9 cellular contexts compared by ENCODE assay signal in the genomic region with DNA sequence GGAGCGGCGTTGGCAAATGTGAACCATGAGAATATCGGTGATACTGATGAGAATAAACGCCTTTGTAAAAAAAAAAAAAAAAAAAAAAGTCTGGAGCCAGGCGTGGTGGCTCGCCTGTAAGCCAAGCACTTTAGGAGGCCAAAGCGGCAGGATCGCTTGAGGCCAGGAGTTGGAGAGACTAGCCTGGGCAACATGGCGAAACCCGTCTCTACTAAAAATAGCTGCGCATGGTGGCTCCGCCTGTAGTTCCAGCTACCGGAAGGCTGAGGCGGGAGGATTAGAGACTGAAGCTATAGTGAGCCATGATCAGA. TPM values are rescaled to one million over a fixed set of nuclear protein-coding genes. Genes with fewer than 3 reads are reported as not detected.
A peak's percentile ranks its signal among the peaks of the same experiment; 100 is the strongest.
DNase-seq lines count a peak whose midpoint lies in the region; ATAC-seq, FAIRE-seq and TF ChIP-seq lines count a peak whose summit lies in the region.
"Had no signal": no experiment of that assay in that cellular context is flagged by ENCODE, and none has a peak within 500 bp of the region (broad histone marks: within the 10 kb centered on the region; RNA-seq: fewer than 3 reads in every experiment).

No MANE protein-coding gene starts in this region.

- ATAC-seq in HG02571 (IDR thresholded peaks at IDR 0.05; ENCODE audit: unreplicated experiment) (peak; percentile 23), GM12878 (peak; percentile 55)

- intact Hi-C loops in GM12878 (cut with micrococcal nuclease; ENCODE audit: unreplicated experiment) (loop anchor here (1.0 to 10.0 kb wide), 3 partner anchors 26 to 165 kb away; partner anchors contain the start of genes B4GALT1 and BAG1), lower leg skin (cut with DNase I; ENCODE audit: low total_unique reads) (loop anchor here (10.0 kb wide), 1 partner anchor 175 kb away; no protein-coding TSS in a partner anchor), uterus (cut with DNase I; ENCODE audit: low total_unique reads) (no loop called here)

- peak overlapping the region; percentile 60; the same call in 1 of the 2 replicates for H3K4me2 ChIP-seq in GM12878 (ENCODE audit: control insufficient read depth, insufficient read depth)

- DNase-seq in AG10803 (ENCODE audit: low read depth) (no peak), GM12878 (ENCODE audit: low read depth, low spot score) (no peak), lower leg skin (ENCODE audit: low spot score in 2 of 2) (no peak), uterus (no peak), NCI-H2171 treated with DMSO at 0.1 percent for 48 hours (lab: John Stamatoyannopoulos, UW) (no peak), middle frontal gyrus (ENCODE audit: extremely low spot score, low spot score) (no peak)
- no peak for DNase-seq in activated CD4-positive, alpha-beta T cell treated with anti-CD3 and anti-CD28 coated beads for 4 hours

- CTCF ChIA-PET in GM12878 (lab: Yijun Ruan, JAX): interaction anchor here (0.8 to 1.7 kb wide), 6 partner anchors 11 to 163 kb away, joined by 3 to 7 read pairs (median 4); no protein-coding TSS in a partner anchor

- H2AFZ ChIP-seq in GM12878 (ENCODE audit: control insufficient read depth, low read depth, low read length): peak overlapping the region; percentile 91

- H3K9ac ChIP-seq in GM12878 (ENCODE audit: control insufficient read depth, insufficient read depth, low read length): peak overlapping the region; percentile 99

- H3K4me1 ChIP-seq in GM12878 (ENCODE audit: control insufficient read depth, insufficient read depth, low read length) (peaks cover 12% of the 10 kb centered on the region), uterus (peaks cover 0 to 9% of the 10 kb centered on the region in 2 donors)

- in situ Hi-C loops in GM12878 (cut with MboI): no loop called here

- no peak for FAIRE-seq in GM12878 (lab: Jason Lieb, UNC)
- FAIRE-seq: islet of Langerhans had no signal

- peak overlapping the region; percentile 80 for H3K4me3 ChIP-seq in AG10803 (ENCODE audit: low read length)
- peak overlapping the region; percentile 77 for H3K4me3 ChIP-seq in GM12878
- H3K4me3 ChIP-seq in lower leg skin (ENCODE audit: low read depth, poor library complexity, severe bottlenecking): peak overlapping the region; percentile 41
- H3K4me3 ChIP-seq in uterus: peak overlapping the region; percentile 94 to 96

- 0% methylated on average over 10 of the region's 14 CpGs for WGBS in GM12878 (ENCODE audit: insufficient coverage, insufficient replicate concordance, low lambda C conversion rate, missing lambda C conversion rate)
- WGBS in lower leg skin, 2 donors: 0% methylated on average over 14 of the region's 14 CpGs

- H3K9me3 ChIP-seq in GM12878 (replicated peaks; ENCODE audit: control insufficient read depth, insufficient read depth, low read length): no peaks in the 10 kb centered on the region
- no peaks in the 10 kb centered on the region for H3K9me3 ChIP-seq in uterus

- peak overlapping the region; percentile 100 for H3K27ac ChIP-seq in GM12878 (ENCODE audit: control insufficient read depth, insufficient read depth)
- peak overlapping the region; percentile 92 to 95 for H3K27ac ChIP-seq in uterus

- no peaks in the 10 kb centered on the region for H4K20me1 ChIP-seq in GM12878 (ENCODE audit: control insufficient read depth, insufficient read depth)

- no peak for TF ChIP-seq RAD21 in GM12878 (IDR thresholded peaks at IDR 0.05; ENCODE audit: insufficient read depth, low read depth, low read length)

- peaks cover 0 to 9% of the 10 kb centered on the region in 2 experiments; a peak in 1 of 4 replicates for H3K36me3 ChIP-seq in GM12878 (ENCODE audit: control insufficient read depth in 2 of 2, insufficient read depth in 2 of 2, low read length in 1 of 2)
- no peaks in the 10 kb centered on the region for H3K36me3 ChIP-seq in uterus

- H3K27me3 ChIP-seq in GM12878 (replicated peaks in 1 of 2; ENCODE audit: control insufficient read depth in 2 of 2, insufficient read depth in 2 of 2, low read length in 1 of 2): no peaks in the 10 kb centered on the region
- no peaks in the 10 kb centered on the region for H3K27me3 ChIP-seq in uterus

- no peak for TF ChIP-seq EP300 in GM12878 (IDR thresholded peaks at IDR 0.05; ENCODE audit: borderline replicate concordance in 1 of 2, control insufficient read depth in 1 of 2, low read depth in 2 of 2, low read length in 2 of 2)

- POLR2A ChIA-PET in GM12878 (lab: Charles Lee): interaction anchor here (0.7 to 1.5 kb wide), 9 partner anchors 9 to 264 kb away, joined by 3 to 10 read pairs (median 4); partner anchors contain the start of genes BAG1 and NOL6

- SMC1A ChIA-PET in GM12878 (lab: Charles Lee; ENCODE audit: uncharacterized antibody, unreplicated experiment): interaction anchor here (1.0 kb wide), 3 partner anchors 12 to 184 kb away, joined by 3 to 5 read pairs (median 3); partner anchors contain the start of gene NOL6

- TSS peak; percentile 99 for BruUV-seq in GM12878 (replicated peaks; lab: Mats Ljungman, UMichigan)

- TF ChIP-seq CTCF in AG10803 (conservative IDR thresholded peaks at IDR 0.05; ENCODE audit: low read length): no peak
- no peak for TF ChIP-seq CTCF in GM12878 (IDR thresholded peaks at IDR 0.05 in 2 of 3, conservative IDR thresholded peaks at IDR 0.05 in 1 of 3; ENCODE audit: control insufficient read depth in 2 of 3, extremely low read depth in 1 of 3, insufficient read depth in 1 of 3, low read depth in 3 of 3, low read length in 3 of 3)
- no peak for TF ChIP-seq CTCF in lower leg skin (IDR thresholded peaks at IDR 0.05)
- TF ChIP-seq CTCF in uterus (IDR thresholded peaks at IDR 0.05): no peak

- RAD21 ChIA-PET in GM12878 (lab: Charles Lee; ENCODE audit: unreplicated experiment): interaction anchor here (0.6 to 1.7 kb wide), 9 partner anchors 13 to 265 kb away, joined by 3 to 6 read pairs (median 3); partner anchors contain the start of genes B4GALT1, BAG1, CHMP5 and DNAJA1

- TF ChIP-seq POLR2A in GM12878 (IDR thresholded peaks at IDR 0.05; ENCODE audit: low read depth, low read length) (no peak), lower leg skin (IDR thresholded peaks at IDR 0.05) (no peak), uterus (IDR thresholded peaks at IDR 0.05) (no peak)

- H3K79me2 ChIP-seq in GM12878 (ENCODE audit: control insufficient read depth, insufficient read depth, low read length): peaks cover 47% of the 10 kb centered on the region

RNA-seq across cellular contexts. Expression of gene NFX1, which starts 0.4 kb away (rescaled TPM):
- total RNA-seq in GM12878 (2013; cell fraction: nucleolus; rRNA removed): 106 and 126 TPM in 2 replicates
- total RNA-seq in GM12878 (2014; rRNA removed) (31.7 and 33.0 TPM in 2 replicates), GM12878 (2014; rRNA removed; fragmentation: Illumina TruSeq; extraction: Trizol) (32.4 and 33.8 TPM in 2 replicates), GM12878 (2021) (32.6 and 37.7 TPM in 2 replicates), lower leg skin (10 to 100 TPM; 39.3 to 53.6 (median 47.1) TPM), uterus (10 to 100 TPM; 18.5 to 52.9 (median 27.9) TPM)
- 25.7 TPM for polyA plus RNA-seq in GM12878 (2011; ENCODE audit: low read depth)
- polyA plus RNA-seq in GM12878 (2011; rRNA removed) (43.6 and 44.2 TPM in 2 replicates), GM12878 (2014; fragmentation: Illumina TruSeq; extraction: Trizol) (44.4 and 46.0 TPM in 2 replicates), GM12878 (2014; fragmentation: Nextera tagmentation; extraction: Ambion mirVana) (10 to 100 TPM; 11.9 to 18.6 TPM), GM12878 (2014; rRNA removed) (33.0 and 34.6 TPM in 2 replicates), GM12878 (2016; fragmentation: Nextera tagmentation; extraction: Ambion mirVana) (10 to 100 TPM; 42.6 to 45.1 TPM)
- 46.4 and 50.9 TPM in 2 replicates for polyA plus RNA-seq in GM12878 (2011; cell fraction: cytosol; rRNA removed)
- polyA plus RNA-seq in GM12878 (2011; cell fraction: nucleus; rRNA removed): 56.3 and 62.8 TPM in 2 replicates
- polyA plus RNA-seq in GM12878 (2012): 29.4 and 36.7 TPM in 2 replicates
- 106 and 140 TPM in 2 replicates for polyA minus RNA-seq in GM12878 (2011; rRNA and poly(A)+ RNA removed)
- 19.8 and 30.7 TPM in 2 replicates for polyA minus RNA-seq in GM12878 (2011; cell fraction: cytosol; rRNA and poly(A)+ RNA removed)
- polyA minus RNA-seq in GM12878 (2011; cell fraction: nucleus; rRNA and poly(A)+ RNA removed): 34.7 and 50.5 TPM in 2 replicates

RNA-seq across cellular contexts. Expression of gene CHMP5, which starts 25.0 kb away (rescaled TPM):
- total RNA-seq in GM12878 (2013; cell fraction: nucleolus; rRNA removed): 27.2 and 29.5 TPM in 2 replicates
- 40.3 and 55.7 TPM in 2 replicates for total RNA-seq in GM12878 (2014; rRNA removed)
- 68.7 and 75.7 TPM in 2 replicates for total RNA-seq in GM12878 (2014; rRNA removed; fragmentation: Illumina TruSeq; extraction: Trizol)
- 50.6 and 56.7 TPM in 2 replicates for total RNA-seq in GM12878 (2021)
- polyA plus RNA-seq in GM12878 (2011; ENCODE audit: low read depth): 56.9 TPM
- polyA plus RNA-seq in GM12878 (2011; rRNA removed): 179 and 312 TPM in 2 replicates
- polyA plus RNA-seq in GM12878 (2011; cell fraction: cytosol; rRNA removed): 51.2 and 60.3 TPM in 2 replicates
- polyA plus RNA-seq in GM12878 (2011; cell fraction: nucleus; rRNA removed): 56.1 and 66.1 TPM in 2 replicates
- 63.1 and 86.9 TPM in 2 replicates for polyA plus RNA-seq in GM12878 (2012)
- 79.0 and 91.5 TPM in 2 replicates for polyA plus RNA-seq in GM12878 (2014; fragmentation: Illumina TruSeq; extraction: Trizol)
- polyA plus RNA-seq in GM12878 (2014; fragmentation: Nextera tagmentation; extraction: Ambion mirVana): 100 to 1,000 TPM; 121 to 152 TPM
- 41.8 and 65.1 TPM in 2 replicates for polyA plus RNA-seq in GM12878 (2014; rRNA removed)
- polyA plus RNA-seq in GM12878 (2016; fragmentation: Nextera tagmentation; extraction: Ambion mirVana): 10 to 100 TPM; 78.3 to 83.8 TPM
- 28.8 and 52.7 TPM in 2 replicates for polyA minus RNA-seq in GM12878 (2011; rRNA and poly(A)+ RNA removed)
- polyA minus RNA-seq in GM12878 (2011; cell fraction: cytosol; rRNA and poly(A)+ RNA removed): 18.2 and 24.5 TPM in 2 replicates
- 9.8 and 20.5 TPM in 2 replicates for polyA minus RNA-seq in GM12878 (2011; cell fraction: nucleus; rRNA and poly(A)+ RNA removed)
- total RNA-seq in lower leg skin: 10 to 100 TPM; 55.3 to 81.5 (median 65.6) TPM
- 10 to 100 TPM; 53.5 to 91.7 (median 61.7) TPM for total RNA-seq in uterus

RNA-seq across cellular contexts. Expression of gene BAG1, which starts 25.4 kb away (rescaled TPM):
- 43.3 and 52.7 TPM in 2 replicates for total RNA-seq in GM12878 (2013; cell fraction: nucleolus; rRNA removed)
- total RNA-seq in GM12878 (2014; rRNA removed) (46.3 and 50.0 TPM in 2 replicates), GM12878 (2014; rRNA removed; fragmentation: Illumina TruSeq; extraction: Trizol) (67.9 and 72.1 TPM in 2 replicates), GM12878 (2021) (120 and 121 TPM in 2 replicates), lower leg skin (100 to 1,000 TPM; 122 to 220 (median 172) TPM), uterus (100 to 1,000 TPM in 1 of 4 donors, 10 to 100 TPM in 3; 39.7 to 143 (median 59.4) TPM)
- 56.0 TPM for polyA plus RNA-seq in GM12878 (2011; ENCODE audit: low read depth)
- polyA plus RNA-seq in GM12878 (2011; rRNA removed) (43.9 and 54.3 TPM in 2 replicates), GM12878 (2014; fragmentation: Illumina TruSeq; extraction: Trizol) (60.8 and 65.6 TPM in 2 replicates), GM12878 (2014; fragmentation: Nextera tagmentation; extraction: Ambion mirVana) (10 to 100 TPM; 11.6 to 43.8 TPM), GM12878 (2014; rRNA removed) (107 and 115 TPM in 2 replicates), GM12878 (2016; fragmentation: Nextera tagmentation; extraction: Ambion mirVana) (100 to 1,000 TPM; 120 to 135 TPM)
- polyA plus RNA-seq in GM12878 (2011; cell fraction: cytosol; rRNA removed): 28.7 and 38.7 TPM in 2 replicates
- 28.4 and 37.7 TPM in 2 replicates for polyA plus RNA-seq in GM12878 (2011; cell fraction: nucleus; rRNA removed)
- 51.5 and 53.4 TPM in 2 replicates for polyA plus RNA-seq in GM12878 (2012)
- polyA minus RNA-seq in GM12878 (2011; rRNA and poly(A)+ RNA removed): 24.5 and 25.2 TPM in 2 replicates
- polyA minus RNA-seq in GM12878 (2011; cell fraction: cytosol; rRNA and poly(A)+ RNA removed): 11.5 and 14.2 TPM in 2 replicates
- polyA minus RNA-seq in GM12878 (2011; cell fraction: nucleus; rRNA and poly(A)+ RNA removed): 27.7 and 54.5 TPM in 2 replicates

RNA-seq across cellular contexts. Expression of gene SPINK4, which starts 49.9 kb away (rescaled TPM):
- not detected in 2 replicates for total RNA-seq in GM12878 (2013; cell fraction: nucleolus; rRNA removed)
- total RNA-seq in GM12878 (2014; rRNA removed) (not detected in 2 replicates), GM12878 (2014; rRNA removed; fragmentation: Illumina TruSeq; extraction: Trizol) (not detected in 2 replicates), GM12878 (2021) (not detected in 2 replicates), lower leg skin (not detected), uterus (not detected)
- polyA plus RNA-seq in GM12878 (2011; ENCODE audit: low read depth): not detected
- polyA plus RNA-seq in GM12878 (2011; rRNA removed) (not detected in 2 replicates), GM12878 (2014; fragmentation: Illumina TruSeq; extraction: Trizol) (not detected in 2 replicates), GM12878 (2014; fragmentation: Nextera tagmentation; extraction: Ambion mirVana) (not detected), GM12878 (2014; rRNA removed) (not detected in 2 replicates), GM12878 (2016; fragmentation: Nextera tagmentation; extraction: Ambion mirVana) (not detected)
- not detected in 2 replicates for polyA plus RNA-seq in GM12878 (2011; cell fraction: cytosol; rRNA removed)
- polyA plus RNA-seq in GM12878 (2011; cell fraction: nucleus; rRNA removed): not detected in 2 replicates
- not detected in 2 replicates for polyA plus RNA-seq in GM12878 (2012)
- not detected in 2 replicates for polyA minus RNA-seq in GM12878 (2011; rRNA and poly(A)+ RNA removed)
- polyA minus RNA-seq in GM12878 (2011; cell fraction: cytosol; rRNA and poly(A)+ RNA removed): 6.7 and 35.7 TPM in 2 replicates
- 1.8 TPM in 1 of 2 replicates, not detected in the other for polyA minus RNA-seq in GM12878 (2011; cell fraction: nucleus; rRNA and poly(A)+ RNA removed)

Comparison
In these comparisons a context has a peak if more than half of its experiments do, and no peak if none do; other contexts are left out.
1. H3K4me3 ChIP-seq: peak in every context shown above with its lines; median percentile 95 in uterus; 80 in AG10803; 77 in GM12878; 41 in lower leg skin.